ENCODE assay signal across 30 cellular contexts in the genomic region with DNA sequence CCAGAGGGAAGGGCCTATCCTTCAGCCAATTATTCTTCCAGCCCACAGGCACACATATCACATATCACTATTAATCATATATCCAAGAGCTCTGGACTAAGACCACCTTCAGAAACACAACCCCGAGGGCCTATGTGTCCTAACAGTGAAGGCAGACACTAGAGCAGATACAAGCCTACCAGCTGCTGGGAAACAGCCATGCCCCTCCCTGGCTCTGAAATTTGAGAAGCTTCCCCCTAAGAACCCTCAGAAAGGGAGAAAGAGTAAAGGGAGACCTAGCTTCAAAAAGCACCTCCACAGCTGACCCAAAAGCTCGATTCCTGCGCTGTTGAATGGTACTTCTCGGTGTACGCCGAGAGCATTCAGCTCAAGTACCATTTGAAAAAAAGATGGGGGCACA. TPM values are rescaled to one million over a fixed set of nuclear protein-coding genes. Genes with fewer than 3 reads are reported as not detected.
DNase-seq lines count a peak whose midpoint lies in the region; ATAC-seq and TF ChIP-seq lines count a peak whose summit lies in the region.
"Had no signal": no experiment of that assay in that cellular context is flagged by ENCODE, and none has a peak within 500 bp of the region (broad histone marks: within the 10 kb centered on the region; RNA-seq: fewer than 3 reads in every experiment).

No MANE protein-coding gene starts in this region.

- no peak overlapping the region for H3K23ac ChIP-seq in H9 (ENCODE audit: insufficient read length, low read depth, low read length)

- H3K27me3 Mint-ChIP-seq in H9 (ENCODE audit: low read depth) (no peaks in the 10 kb centered on the region), osteocyte (ENCODE audit: unreplicated experiment) (no peaks in the 10 kb centered on the region)
- H3K27me3 Mint-ChIP-seq: activated naive CD8-positive, alpha-beta T cell had no signal

- peak overlapping the region; percentile 27 for H3K27ac ChIP-seq in H9 (ENCODE audit: insufficient read length, low read depth, low read length)
- H3K27ac ChIP-seq in SJCRH30, result no peak overlapping the region
- peak overlapping the region; percentile 1 for H3K27ac ChIP-seq in hepatocyte
- peak overlapping the region in 1 of 2 donors; percentile 9 for H3K27ac ChIP-seq in coronary artery
- H3K27ac ChIP-seq: esophagus squamous epithelium, gastrocnemius medialis, RWPE1 had no signal

- H4K5ac ChIP-seq in H9 (ENCODE audit: insufficient read length, low read depth, low read length), result no peak overlapping the region

- H3K79me2 ChIP-seq in H9 (ENCODE audit: insufficient read depth, low read length) (peaks cover 63% of the 10 kb centered on the region), hepatocyte (peaks cover 100% of the 10 kb centered on the region)

- no peak overlapping the region; a peak in 1 of 5 replicates for H3K4me3 Mint-ChIP-seq in H9
- H3K4me3 Mint-ChIP-seq in osteocyte (ENCODE audit: unreplicated experiment), result no peak overlapping the region
- H3K4me3 Mint-ChIP-seq: activated CD4-positive, alpha-beta T cell treated with anti-CD3 and anti-CD28 coated beads for 36 hours; activated CD8-positive, alpha-beta T cell treated with anti-CD3 and anti-CD28 coated beads, Interleukin-2, amount 10 ng/mL, durations not matched to agents 7 days and 5 days; activated naive CD8-positive, alpha-beta T cell; dendritic cell treated with granulocyte-macrophage colony-stimulating factor and Interleukin-4, amounts not matched to agents 40 ng/mL and 50 ng/mL, for 4 days; natural killer cell; stimulated activated memory B cell treated with anti-CD40 and anti-IgM and Interleukin-4, amounts not matched to agents 10 μg/mL and 1 μg/mL and 100 μg/mL, for 72 hours had no signal

- H3K36me3 Mint-ChIP-seq in H9 (ENCODE audit: insufficient read depth in 1 of 3, low read depth in 3 of 3) (peaks cover 20 to 38% (median 28%) of the 10 kb centered on the region in 3 experiments), osteocyte (ENCODE audit: unreplicated experiment) (peaks cover 24% of the 10 kb centered on the region)
- H3K36me3 Mint-ChIP-seq: activated naive CD8-positive, alpha-beta T cell; natural killer cell; stimulated activated memory B cell treated with anti-CD40 and anti-IgM and Interleukin-4, amounts not matched to agents 10 μg/mL and 1 μg/mL and 100 μg/mL, for 72 hours had no signal

- no peak overlapping the region for H4K8ac ChIP-seq in H9 (replicated peaks; ENCODE audit: insufficient read length, low read depth, low read length)

- H3K14ac ChIP-seq in H9 (ENCODE audit: insufficient read depth, low read length), result no peak overlapping the region

- H2BK20ac ChIP-seq in H9 (ENCODE audit: low read depth, low read length, poor library complexity, severe bottlenecking), result no peak overlapping the region

- peaks cover 21% of the 10 kb centered on the region for H3K79me1 ChIP-seq in H9 (ENCODE audit: insufficient read depth, low read depth, low read length, poor library complexity, severe bottlenecking)

- no peak overlapping the region for H2BK5ac ChIP-seq in H9 (ENCODE audit: insufficient read length, low read length)

- H3K4ac ChIP-seq in H9 (ENCODE audit: low read depth, low read length), result no peak overlapping the region

- H3K4me1 ChIP-seq in H9 (ENCODE audit: insufficient read depth, low read length) (peaks cover 16% of the 10 kb centered on the region), SJCRH30 (peaks cover 13% of the 10 kb centered on the region), hepatocyte (ENCODE audit: insufficient read depth) (peaks cover 5% of the 10 kb centered on the region)
- H3K4me1 ChIP-seq: gastrocnemius medialis had no signal

- H4K20me1 ChIP-seq in H9 (ENCODE audit: control insufficient read depth, insufficient read depth, insufficient read length) (no peaks in the 10 kb centered on the region), hepatocyte (ENCODE audit: insufficient read depth, poor library complexity, severe bottlenecking) (peaks cover 99% of the 10 kb centered on the region)

- no peak overlapping the region for H2BK15ac ChIP-seq in H9 (ENCODE audit: low read depth, low read length)

- peak overlapping the region; percentile 26 for H3K4me2 ChIP-seq in H9 (ENCODE audit: insufficient read depth, insufficient read length, low read length)
- H3K4me2 ChIP-seq in hepatocyte, result no peak overlapping the region

- H3K9me3 Mint-ChIP-seq in H9, result no peaks in the 10 kb centered on the region
- no peaks in the 10 kb centered on the region for H3K9me3 Mint-ChIP-seq in osteocyte (ENCODE audit: unreplicated experiment)
- H3K9me3 Mint-ChIP-seq: dendritic cell treated with granulocyte-macrophage colony-stimulating factor and Interleukin-4, amounts not matched to agents 40 ng/mL and 50 ng/mL, for 4 days; natural killer cell; stimulated activated memory B cell treated with anti-CD40 and anti-IgM and Interleukin-4, amounts not matched to agents 10 μg/mL and 1 μg/mL and 100 μg/mL, for 72 hours had no signal

- no peak for ATAC-seq in HG03520 (IDR thresholded peaks at IDR 0.05; ENCODE audit: unreplicated experiment)
- ATAC-seq: activated CD4-positive, alpha-beta T cell treated with anti-CD3 and anti-CD28 coated beads for 36 hours; activated CD8-positive, alpha-beta T cell treated with anti-CD3 and anti-CD28 coated beads, Interleukin-2, amount 10 ng/mL, durations not matched to agents 7 days and 5 days; gastrocnemius medialis; HepG2; natural killer cell; sciatic nerve; stimulated activated memory B cell treated with anti-CD40 and anti-IgM and Interleukin-4, amounts not matched to agents 10 μg/mL and 1 μg/mL and 100 μg/mL, for 72 hours had no signal

- H3K27me3 ChIP-seq in H9 (ENCODE audit: insufficient read depth, low read length) (no peaks in the 10 kb centered on the region), SJCRH30 (no peaks in the 10 kb centered on the region), hepatocyte (no peaks in the 10 kb centered on the region)
- H3K27me3 ChIP-seq: esophagus squamous epithelium, gastrocnemius medialis had no signal

- H3K36me3 ChIP-seq in SJCRH30, result peaks cover 62% of the 10 kb centered on the region
- no peaks in the 10 kb centered on the region for H3K36me3 ChIP-seq in hepatocyte (replicated peaks; ENCODE audit: insufficient read depth, low read depth)
- H3K36me3 ChIP-seq: gastrocnemius medialis had no signal

- no peak overlapping the region for H2AK5ac ChIP-seq in H9 (ENCODE audit: insufficient read length, low read length)

- no peak overlapping the region for H3K4me3 ChIP-seq in SJCRH30
- H3K4me3 ChIP-seq in hepatocyte, result no peak overlapping the region
- no peak overlapping the region for H3K4me3 ChIP-seq in coronary artery
- H3K4me3 ChIP-seq: esophagus squamous epithelium, gastrocnemius medialis, HAP-1 had no signal

- no peak overlapping the region for H2BK12ac ChIP-seq in H9 (ENCODE audit: insufficient read length, low read depth, low read length)

- no peak overlapping the region for H3K18ac ChIP-seq in H9 (ENCODE audit: insufficient read length, low read depth, low read length)

- H3K27ac Mint-ChIP-seq in H9 (0 out of 7 replicates have a peak overlapping the region, but pooled peaks of 1 of the 3 experiments have one; percentile 61), osteocyte (ENCODE audit: unreplicated experiment) (peak overlapping the region; percentile 79)
- H3K27ac Mint-ChIP-seq: activated CD4-positive, alpha-beta T cell treated with anti-CD3 and anti-CD28 coated beads for 36 hours; activated CD8-positive, alpha-beta T cell treated with anti-CD3 and anti-CD28 coated beads, Interleukin-2, amount 10 ng/mL, durations not matched to agents 7 days and 5 days; activated naive CD8-positive, alpha-beta T cell; dendritic cell treated with granulocyte-macrophage colony-stimulating factor and Interleukin-4, amounts not matched to agents 40 ng/mL and 50 ng/mL, for 4 days; natural killer cell; stimulated activated memory B cell treated with anti-CD40 and anti-IgM and Interleukin-4, amounts not matched to agents 10 μg/mL and 1 μg/mL and 100 μg/mL, for 72 hours had no signal

- no peak overlapping the region for H2BK120ac ChIP-seq in H9 (ENCODE audit: low read depth, low read length, poor library complexity, severe bottlenecking)

- peaks cover 63 to 66% of the 10 kb centered on the region in 2 experiments for H3K4me1 Mint-ChIP-seq in H9
- peaks cover 63% of the 10 kb centered on the region for H3K4me1 Mint-ChIP-seq in osteocyte (ENCODE audit: unreplicated experiment)
- H3K4me1 Mint-ChIP-seq: activated CD4-positive, alpha-beta T cell treated with anti-CD3 and anti-CD28 coated beads for 36 hours; natural killer cell; stimulated activated memory B cell treated with anti-CD40 and anti-IgM and Interleukin-4, amounts not matched to agents 10 μg/mL and 1 μg/mL and 100 μg/mL, for 72 hours had no signal

- H3K9ac ChIP-seq in H9 (ENCODE audit: extremely low read depth, insufficient read length, low read length), result no peak overlapping the region

- H3T11ph ChIP-seq in H9 (ENCODE audit: low read length), result no peak overlapping the region

- DNase-seq in H9 (peak; percentile 49), SJCRH30 (peak; percentile 66 to 86), hepatocyte (ENCODE audit: low spot score) (no peak), osteocyte (ENCODE audit: extremely low spot score, unreplicated experiment) (no peak), coronary artery (ENCODE audit: low spot score) (no peak), NCI-H1694 (lab: John Stamatoyannopoulos, UW) (no peak)
- DNase-seq in activated CD8-positive, alpha-beta memory T cell treated with anti-CD3 and anti-CD28 coated beads for 24 hours, result no peak
- DNase-seq: activated CD4-positive, alpha-beta T cell treated with anti-CD3 and anti-CD28 coated beads for 36 hours; activated CD8-positive, alpha-beta T cell treated with anti-CD3 and anti-CD28 coated beads, Interleukin-2, amount 10 ng/mL, durations not matched to agents 7 days and 5 days; activated T-cell treated with anti-CD3 and anti-CD28 coated beads for 4 hours; anterior cingulate cortex; esophagus squamous epithelium; gastrocnemius medialis; hypothalamus; islet precursor cell; natural killer cell; NCI-H1092; NCI-H187 treated with DMSO at 0.1 percent for 48 hours; NCI-H446; NCI-H82; posterior cingulate gyrus; stimulated activated CD4-positive, alpha-beta T cell treated with anti-CD3 and anti-CD28 coated beads, Interleukin-4, amount 100 ng/mL, for 4 hours had no signal

- no peak for TF ChIP-seq CTCF in H9 (conservative IDR thresholded peaks at IDR 0.05)
- TF ChIP-seq CTCF in hepatocyte (IDR thresholded peaks at IDR 0.05; ENCODE audit: poor library complexity), result no peak
- TF ChIP-seq CTCF in osteocyte (IDR thresholded peaks at IDR 0.05), result no peak
- TF ChIP-seq CTCF in coronary artery (IDR thresholded peaks at IDR 0.05), result no peak

- no CpG with 5 or more reads among the region's 6 CpGs for WGBS in H9 (ENCODE audit: extremely low coverage, insufficient read length, low lambda C conversion rate)
- 87% methylated on average over 6 of the region's 6 CpGs for WGBS in hepatocyte (ENCODE audit: low lambda C conversion rate, missing lambda C conversion rate)

- no peak overlapping the region for H4K91ac ChIP-seq in H9 (ENCODE audit: insufficient read length, low read depth, low read length)

- H2AFZ ChIP-seq in H9 (ENCODE audit: low read length), result no peak overlapping the region
- no peak overlapping the region for H2AFZ ChIP-seq in hepatocyte

- H3K9me3 ChIP-seq in H9 (ENCODE audit: control insufficient read depth, low read depth, low read length) (no peaks in the 10 kb centered on the region), SJCRH30 (replicated peaks) (no peaks in the 10 kb centered on the region), hepatocyte (ENCODE audit: low read depth) (no peaks in the 10 kb centered on the region)
- H3K9me3 ChIP-seq: esophagus squamous epithelium, gastrocnemius medialis, HAP-1 had no signal

- H3K56ac ChIP-seq in H9 (ENCODE audit: insufficient read length, low read depth, low read length), result no peak overlapping the region

- H3K9me2 ChIP-seq in hepatocyte (replicated peaks; ENCODE audit: insufficient read depth), result no peaks in the 10 kb centered on the region

- no peaks in the 10 kb centered on the region for H3K23me2 ChIP-seq in H9 (ENCODE audit: insufficient read length, low read depth, low read length, poor library complexity, severe bottlenecking)

RNA-seq across cellular contexts. Expression of gene CNN3, which starts 17.4 kb away (rescaled TPM):
- 265 and 279 TPM in 2 replicates for total RNA-seq in H9 (2021)
- total RNA-seq in SJCRH30 (2014; rRNA removed; shearing (Covaris generic)), result 380 and 387 TPM in 2 replicates
- total RNA-seq in hepatocyte, result 255 and 256 TPM in 2 replicates
- polyA plus RNA-seq in hepatocyte, result 416 and 420 TPM in 2 replicates
- total RNA-seq in osteocyte, result 223 and 238 TPM in 2 replicates

Comparison
In these comparisons a context has a peak if more than half of its experiments do, and no peak if none do; other contexts are left out.
1. DNase-seq: peak in H9 (single experiment) and SJCRH30 (2 of 2); none in hepatocyte (single experiment), osteocyte (single experiment), coronary artery (single experiment), NCI-H1694 (single experiment) and activated CD8-positive, alpha-beta memory T cell treated with anti-CD3 and anti-CD28 coated beads for 24 hours (single experiment).